Comparison of ENCODE assay signal across 1 cellular context in the genomic region with DNA sequence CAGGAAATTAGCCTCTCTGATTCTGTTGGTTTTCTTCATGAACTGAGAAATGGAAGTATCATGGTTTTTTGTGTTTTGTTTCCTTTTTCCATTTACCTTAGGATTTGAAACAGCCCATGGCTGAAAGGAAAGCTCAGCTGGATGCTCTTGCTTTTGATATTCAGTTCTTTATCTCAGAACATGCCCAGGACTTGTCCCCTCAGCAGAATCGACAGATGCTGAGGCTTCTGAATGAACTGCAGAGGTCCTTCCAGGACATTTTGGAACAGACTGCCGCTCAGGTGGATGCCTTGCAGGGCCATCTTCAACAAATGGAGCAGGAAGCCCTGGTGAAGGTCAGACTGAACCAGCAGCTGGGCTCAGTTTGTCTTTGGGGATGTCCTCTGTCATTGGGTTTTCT.
TF ChIP-seq lines count a peak whose summit lies in the region.

No MANE protein-coding gene starts in this region.

TF ChIP-seq in IMR-90, 13 proteins besides CTCF, POLR2A, EP300 and RAD21:
- TF ChIP-seq CEBPB (IDR thresholded peaks at IDR 0.05; ENCODE audit: low read depth, low read length) (no peak), SMC3 (IDR thresholded peaks at IDR 0.05; ENCODE audit: low read depth, low read length) (no peak), FOS (IDR thresholded peaks at IDR 0.05; ENCODE audit: low read depth, low read length) (no peak), RFX5 (IDR thresholded peaks at IDR 0.05; ENCODE audit: low read depth, low read length) (no peak), CHD1 (IDR thresholded peaks at IDR 0.05; ENCODE audit: low read depth, low read length) (no peak), MAZ (IDR thresholded peaks at IDR 0.05; ENCODE audit: borderline replicate concordance, low read depth, low read length) (no peak), NFE2L2 (IDR thresholded peaks at IDR 0.05; ENCODE audit: low read depth, low read length) (no peak)
- TF ChIP-seq, protein P1, sequence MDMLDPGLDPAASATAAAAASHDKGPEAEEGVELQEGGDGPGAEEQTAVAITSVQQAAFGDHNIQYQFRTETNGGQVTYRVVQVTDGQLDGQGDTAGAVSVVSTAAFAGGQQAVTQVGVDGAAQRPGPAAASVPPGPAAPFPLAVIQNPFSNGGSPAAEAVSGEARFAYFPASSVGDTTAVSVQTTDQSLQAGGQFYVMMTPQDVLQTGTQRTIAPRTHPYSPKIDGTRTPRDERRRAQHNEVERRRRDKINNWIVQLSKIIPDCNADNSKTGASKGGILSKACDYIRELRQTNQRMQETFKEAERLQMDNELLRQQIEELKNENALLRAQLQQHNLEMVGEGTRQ (IDR thresholded peaks at IDR 0.05; ENCODE audit: low read depth, low read length) = no peak
